1 cellular context compared by ENCODE assay signal in genomic region chr2:128381001-128381938, GRCh38.
TF ChIP-seq lines count a peak whose summit lies in the region.

No MANE protein-coding gene starts in this region.

TF ChIP-seq in HepG2, 621 proteins besides CTCF, POLR2A, EP300 and RAD21 (continued from another document and continues in another):
- no peak for TF ChIP-seq ZSCAN5A (CRISPR knock-in tag; IDR thresholded peaks at IDR 0.05; ENCODE audit: borderline replicate concordance)
- peak; percentile 30; the same call in 1 of the 2 replicates for TF ChIP-seq HMG20A (CRISPR knock-in tag; IDR thresholded peaks at IDR 0.05; ENCODE audit: borderline replicate concordance)
- TF ChIP-seq ZNF660 (CRISPR knock-in tag; IDR thresholded peaks at IDR 0.05; ENCODE audit: borderline replicate concordance, low read depth), result no peak
- TF ChIP-seq ZSCAN25 (CRISPR knock-in tag; IDR thresholded peaks at IDR 0.05), result peak; percentile 80; the same call in 1 of the 2 replicates
- peak; percentile 91 for TF ChIP-seq ZBTB7A (CRISPR knock-in tag; IDR thresholded peaks at IDR 0.05)
- TF ChIP-seq HOXA5 (CRISPR knock-in tag; IDR thresholded peaks at IDR 0.05), result no peak
- no peak for TF ChIP-seq SMARCC2 (IDR thresholded peaks at IDR 0.05)
- TF ChIP-seq ZNF740 (CRISPR knock-in tag; IDR thresholded peaks at IDR 0.05), result no peak
- TF ChIP-seq SRY (CRISPR knock-in tag; IDR thresholded peaks at IDR 0.05), result no peak
- no peak for TF ChIP-seq TCF7 (IDR thresholded peaks at IDR 0.05; ENCODE audit: low read depth)
- no peak for TF ChIP-seq PHF20 (CRISPR knock-in tag; IDR thresholded peaks at IDR 0.05)
- TF ChIP-seq MZF1 (CRISPR knock-in tag; IDR thresholded peaks at IDR 0.05; ENCODE audit: borderline replicate concordance), result no peak
- TF ChIP-seq HNRNPK (IDR thresholded peaks at IDR 0.05; ENCODE audit: low read depth, low read length, poor library complexity, severe bottlenecking), result no peak
- no peak for TF ChIP-seq IKZF1 (IDR thresholded peaks at IDR 0.05)
- TF ChIP-seq HNF4A (CRISPR knock-in tag; IDR thresholded peaks at IDR 0.05), result peak; percentile 70
- no peak for TF ChIP-seq REST (IDR thresholded peaks at IDR 0.05; ENCODE audit: borderline replicate concordance in 1 of 2, low read depth in 1 of 2, low read length in 2 of 2)
- TF ChIP-seq ZNF251 (CRISPR knock-in tag; IDR thresholded peaks at IDR 0.05), result no peak
- TF ChIP-seq ZNF703 (CRISPR knock-in tag; IDR thresholded peaks at IDR 0.05; ENCODE audit: borderline replicate concordance), result no peak
- TF ChIP-seq TBL1XR1 (IDR thresholded peaks at IDR 0.05; ENCODE audit: borderline replicate concordance, low read length, partially characterized antibody), result no peak
- TF ChIP-seq BCL3 (CRISPR knock-in tag; IDR thresholded peaks at IDR 0.05), result no peak; the same call in 1 of the 2 replicates
- peak; percentile 73; the same call in 1 of the 2 replicates for TF ChIP-seq ZZZ3 (CRISPR knock-in tag; IDR thresholded peaks at IDR 0.05; ENCODE audit: borderline replicate concordance)
- TF ChIP-seq MNT (IDR thresholded peaks at IDR 0.05), result no peak
- TF ChIP-seq FLYWCH1 (CRISPR knock-in tag; IDR thresholded peaks at IDR 0.05), result no peak
- TF ChIP-seq ZNF234 (CRISPR knock-in tag; conservative IDR thresholded peaks at IDR 0.05), result no peak
- TF ChIP-seq ZBTB43 (CRISPR knock-in tag; conservative IDR thresholded peaks at IDR 0.05), result no peak
- peak; percentile 44; the same call in 1 of the 2 replicates for TF ChIP-seq TFDP1 (CRISPR knock-in tag; IDR thresholded peaks at IDR 0.05; ENCODE audit: borderline replicate concordance)
- no peak for TF ChIP-seq MAFG (CRISPR knock-in tag; IDR thresholded peaks at IDR 0.05)
- TF ChIP-seq SALL2 (CRISPR knock-in tag; IDR thresholded peaks at IDR 0.05), result no peak
- 0 out of 2 replicates have a peak, but pooled peaks have one; percentile 40 for TF ChIP-seq ARNT2 (CRISPR knock-in tag; IDR thresholded peaks at IDR 0.05; ENCODE audit: low read depth)
- TF ChIP-seq ZNF329 (CRISPR knock-in tag; IDR thresholded peaks at IDR 0.05; ENCODE audit: low read depth), result no peak
- no peak for TF ChIP-seq CENPX (CRISPR knock-in tag; IDR thresholded peaks at IDR 0.05)
- no peak for TF ChIP-seq ZNF275 (CRISPR knock-in tag; IDR thresholded peaks at IDR 0.05; ENCODE audit: borderline replicate concordance)
- TF ChIP-seq ZNF644 (CRISPR knock-in tag; IDR thresholded peaks at IDR 0.05; ENCODE audit: low read depth), result no peak
- no peak for TF ChIP-seq ZNF33B (CRISPR knock-in tag; IDR thresholded peaks at IDR 0.05)
- no peak for TF ChIP-seq JUN (CRISPR knock-in tag; IDR thresholded peaks at IDR 0.05)
- TF ChIP-seq CHCHD3 (CRISPR knock-in tag; IDR thresholded peaks at IDR 0.05), result no peak
- no peak for TF ChIP-seq ETS1 (CRISPR knock-in tag; IDR thresholded peaks at IDR 0.05)
- peak; percentile 13; the same call in 1 of the 2 replicates for TF ChIP-seq ZNF362 (CRISPR knock-in tag; IDR thresholded peaks at IDR 0.05; ENCODE audit: borderline replicate concordance)
- TF ChIP-seq THYN1 (CRISPR knock-in tag; IDR thresholded peaks at IDR 0.05; ENCODE audit: borderline replicate concordance, low read depth), result no peak
- no peak for TF ChIP-seq ZNF563 (CRISPR knock-in tag; IDR thresholded peaks at IDR 0.05)
- no peak for TF ChIP-seq ZNF672 (CRISPR knock-in tag; IDR thresholded peaks at IDR 0.05)
- no peak; the same call in 1 of the 2 replicates for TF ChIP-seq YEATS2 (CRISPR knock-in tag; IDR thresholded peaks at IDR 0.05; ENCODE audit: borderline replicate concordance)
- TF ChIP-seq ZNF891 (CRISPR knock-in tag; IDR thresholded peaks at IDR 0.05), result 0 out of 2 replicates have a peak, but pooled peaks have one; percentile 71
- TF ChIP-seq PREB (CRISPR knock-in tag; IDR thresholded peaks at IDR 0.05), result no peak
- peak; percentile 87 for TF ChIP-seq ZFX (CRISPR knock-in tag; IDR thresholded peaks at IDR 0.05; ENCODE audit: low read depth)
- no peak for TF ChIP-seq GATA4 (IDR thresholded peaks at IDR 0.05; ENCODE audit: borderline replicate concordance, low read depth)
- no peak for TF ChIP-seq ZNF83 (CRISPR knock-in tag; IDR thresholded peaks at IDR 0.05; ENCODE audit: borderline replicate concordance)
- TF ChIP-seq SNAI1 (CRISPR knock-in tag; IDR thresholded peaks at IDR 0.05; ENCODE audit: borderline replicate concordance), result 0 out of 2 replicates have a peak, but pooled peaks have one; percentile 65
- TF ChIP-seq KDM4B (CRISPR knock-in tag; IDR thresholded peaks at IDR 0.05), result no peak
- peak; percentile 100 for TF ChIP-seq ZNF292 (CRISPR knock-in tag; IDR thresholded peaks at IDR 0.05; ENCODE audit: borderline replicate concordance, low read depth)
- 0 out of 2 replicates have a peak, but pooled peaks have one; percentile 46 for TF ChIP-seq ZNF576 (CRISPR knock-in tag; IDR thresholded peaks at IDR 0.05)
- TF ChIP-seq FOXO1 (CRISPR knock-in tag; IDR thresholded peaks at IDR 0.05), result peak; percentile 68; the same call in 1 of the 2 replicates
- TF ChIP-seq ZNF496 (CRISPR knock-in tag; IDR thresholded peaks at IDR 0.05; ENCODE audit: insufficient replicate concordance), result no peak
- TF ChIP-seq ZSCAN12 (CRISPR knock-in tag; IDR thresholded peaks at IDR 0.05), result no peak
- no peak; the same call in 1 of the 2 replicates for TF ChIP-seq AKAP8 (CRISPR knock-in tag; IDR thresholded peaks at IDR 0.05)
- TF ChIP-seq ESRRA (CRISPR knock-in tag; IDR thresholded peaks at IDR 0.05; ENCODE audit: low read depth), result no peak
